ENCODE assay signal across 8 cellular contexts in genomic region chr6:56637640-56638039, GRCh38. TPM values are rescaled to one million over a fixed set of nuclear protein-coding genes. Genes with fewer than 3 reads are reported as not detected.
DNase-seq lines count a peak whose midpoint lies in the region; ATAC-seq and TF ChIP-seq lines count a peak whose summit lies in the region.

No MANE protein-coding gene starts in this region.

- H3F3A ChIP-seq in PC-3 (ENCODE audit: low read length, unreplicated experiment) (no peaks in the 10 kb centered on the region), neural cell (ENCODE audit: insufficient read depth, low read length, poor library complexity, severe bottlenecking) (no peaks in the 10 kb centered on the region)

- no peak overlapping the region for H3K4me2 ChIP-seq in PC-3 (ENCODE audit: low read length)
- no peak overlapping the region for H3K4me2 ChIP-seq in neural cell (ENCODE audit: low read length)

- H3K9me3 ChIP-seq in PC-3 (ENCODE audit: low read length) (no peaks in the 10 kb centered on the region), neural cell (ENCODE audit: low read length) (no peaks in the 10 kb centered on the region)

- TF ChIP-seq CTCF in BJ (IDR thresholded peaks at IDR 0.05; ENCODE audit: insufficient read depth, low read depth, low read length) (peak; percentile 54), HL-60 (IDR thresholded peaks at IDR 0.05; ENCODE audit: insufficient read depth, low read length) (peak; percentile 56), PC-3 (conservative IDR thresholded peaks at IDR 0.05; ENCODE audit: low read depth, low read length) (peak; percentile 75), epithelial cell of esophagus (IDR thresholded peaks at IDR 0.05; ENCODE audit: insufficient read depth, low read depth, low read length, missing control alignments) (peak; percentile 52), neural cell (IDR thresholded peaks at IDR 0.05; ENCODE audit: poor library complexity, severe bottlenecking) (peak; percentile 80)

- H3K79me2 ChIP-seq in PC-3 (ENCODE audit: low read length) (no peaks in the 10 kb centered on the region), neural cell (replicated peaks; ENCODE audit: insufficient read depth, low read length) (no peaks in the 10 kb centered on the region)

- DNase-seq in BJ (ENCODE audit: low read depth), result no peak
- no peak for DNase-seq in HL-60 (ENCODE audit: low read depth in 1 of 2, low spot score in 1 of 2)
- peak; percentile 87 for DNase-seq in PC-3
- peak; percentile 74 for DNase-seq in epithelial cell of esophagus (ENCODE audit: low read depth)
- no peak for DNase-seq in activated CD8-positive, alpha-beta memory T cell treated with anti-CD3 and anti-CD28 coated beads for 24 hours
- no peak for DNase-seq in mesenteric fat pad (ENCODE audit: low spot score)

- intact Hi-C loops in PC-3 (cut with micrococcal nuclease), result loop anchor here (1.0 to 5.0 kb wide), 3 partner anchors 62 to 215 kb away; no protein-coding TSS in a partner anchor

- ATAC-seq in PC-3 (peak; percentile 62), HG03025 (IDR thresholded peaks at IDR 0.05; ENCODE audit: low FRiP score, unreplicated experiment) (no peak)

- peak; percentile 83 for TF ChIP-seq RAD21 in neural cell (conservative IDR thresholded peaks at IDR 0.05)

- no peak overlapping the region for H3K9ac ChIP-seq in PC-3 (ENCODE audit: low read length)
- no peak overlapping the region for H3K9ac ChIP-seq in neural cell (ENCODE audit: low read length)

- H4K20me1 ChIP-seq in PC-3 (ENCODE audit: low read length) (no peaks in the 10 kb centered on the region), neural cell (ENCODE audit: insufficient read depth) (no peaks in the 10 kb centered on the region)

- POLR2A ChIA-PET in BJ (lab: Charles Lee) (no interaction called here), PC-3 (lab: Charles Lee; ENCODE audit: unreplicated experiment) (interaction anchor here (0.5 to 0.7 kb wide), 2 partner anchors 254 to 644 kb away, joined by 3 to 10 read pairs; no protein-coding TSS in a partner anchor)

- H3K27ac ChIP-seq in HL-60 (replicated peaks), result no peak overlapping the region
- H3K27ac ChIP-seq in PC-3 (ENCODE audit: low read length), result no peak overlapping the region
- no peak overlapping the region for H3K27ac ChIP-seq in neural cell (ENCODE audit: low read length)

- H3K9me2 ChIP-seq in PC-3 (replicated peaks; ENCODE audit: low read length) (no peaks in the 10 kb centered on the region), neural cell (ENCODE audit: insufficient read depth, low read length) (no peaks in the 10 kb centered on the region)

- BruUV-seq in PC-3 (replicated peaks; lab: Mats Ljungman, UMichigan), result no TSS peak

- H3K27me3 ChIP-seq in BJ (ENCODE audit: control insufficient read depth, insufficient read depth, low read length) (no peaks in the 10 kb centered on the region), HL-60 (ENCODE audit: insufficient read depth, poor library complexity, severe bottlenecking) (no peaks in the 10 kb centered on the region), PC-3 (ENCODE audit: low read length) (no peaks in the 10 kb centered on the region), neural cell (ENCODE audit: insufficient read depth, low read depth, low read length) (no peaks in the 10 kb centered on the region)

- H3K4me1 ChIP-seq in PC-3 (ENCODE audit: insufficient read depth, low read length), result peaks cover 9% of the 10 kb centered on the region

- CTCF ChIA-PET in BJ (lab: Yijun Ruan, JAX) (interaction anchor here (0.6 to 4.5 kb wide), 25 partner anchors 8 to 538 kb away, joined by 3 to 27 read pairs (median 4); no protein-coding TSS in a partner anchor), PC-3 (lab: Charles Lee) (interaction anchor here (0.6 to 1.1 kb wide), 15 partner anchors 15 to 206 kb away, joined by 3 to 5 read pairs (median 4); no protein-coding TSS in a partner anchor)

- H3K36me3 ChIP-seq in BJ (ENCODE audit: control insufficient read depth, insufficient read depth, low read length), result peaks cover 13% of the 10 kb centered on the region
- peaks cover 25% of the 10 kb centered on the region for H3K36me3 ChIP-seq in PC-3 (ENCODE audit: low read depth, low read length)
- peaks cover 10% of the 10 kb centered on the region for H3K36me3 ChIP-seq in neural cell (ENCODE audit: insufficient read depth, low read length)

- no peak overlapping the region for H2AFZ ChIP-seq in PC-3 (ENCODE audit: low read length)
- no peak overlapping the region for H2AFZ ChIP-seq in neural cell (ENCODE audit: low read depth, low read length)

- TF ChIP-seq EP300 in neural cell (conservative IDR thresholded peaks at IDR 0.05; ENCODE audit: poor library complexity, severe bottlenecking), result no peak

- H3K4me3 ChIP-seq in BJ (ENCODE audit: low read depth, low read length) (no peak overlapping the region), HL-60 (replicated peaks; ENCODE audit: insufficient read depth, low read length) (no peak overlapping the region), PC-3 (ENCODE audit: low read length) (no peak overlapping the region), epithelial cell of esophagus (ENCODE audit: low read length) (peak overlapping the region; percentile 66), neural cell (ENCODE audit: low read length) (no peak overlapping the region)

TF ChIP-seq in neural cell, 6 proteins besides CTCF, POLR2A, EP300 and RAD21:
- TF ChIP-seq EZH2 (IDR thresholded peaks at IDR 0.05; ENCODE audit: borderline replicate concordance, insufficient read depth, low read length, poor library complexity, severe bottlenecking) (no peak), SMC3 (conservative IDR thresholded peaks at IDR 0.05; ENCODE audit: poor library complexity) (peak; percentile 86), MXI1 (conservative IDR thresholded peaks at IDR 0.05; ENCODE audit: poor library complexity, severe bottlenecking) (no peak), REST (IDR thresholded peaks at IDR 0.05; ENCODE audit: borderline replicate concordance) (no peak)

RNA-seq across cellular contexts. Expression of gene DST, which starts 5.0 kb away (rescaled TPM):
- polyA plus RNA-seq in BJ (2011; rRNA removed), result 80.6 and 110 TPM in 2 replicates
- 341 and 421 TPM in 2 replicates for polyA minus RNA-seq in BJ (2011; rRNA and poly(A)+ RNA removed)
- total RNA-seq in PC-3 (2014; rRNA removed), result 81.5 and 90.8 TPM in 2 replicates
- 118 and 134 TPM in 2 replicates for polyA plus RNA-seq in neural cell
- 410 and 488 TPM in 2 replicates for polyA minus RNA-seq in neural cell
- 190 TPM for total RNA-seq in mesenteric fat pad

Comparison
In these comparisons a context has a peak if more than half of its experiments do, and no peak if none do; other contexts are left out.
1. DNase-seq: peak in PC-3 (single experiment) and epithelial cell of esophagus (single experiment); none in BJ (single experiment), HL-60 (0 of 2), activated CD8-positive, alpha-beta memory T cell treated with anti-CD3 and anti-CD28 coated beads for 24 hours (single experiment) and mesenteric fat pad (single experiment).
2. Peak in every context shown above with its lines, with median percentiles within 50 percentile points of each other: CTCF ChIP-seq.